In genomic region chr4:142719854-142720541, GRCh38 we compare ENCODE assay signal across 8 cellular contexts.
DNase-seq lines count a peak whose midpoint lies in the region; ATAC-seq, FAIRE-seq and TF ChIP-seq lines count a peak whose summit lies in the region.

No MANE protein-coding gene starts in this region.

- DNase-seq in AG08396 (ENCODE audit: low spot score) (peak; percentile 13), GM10248 (ENCODE audit: extremely low spot score) (peak; percentile 15), Panc1 (ENCODE audit: low read depth, low spot score) (no peak), fibroblast of mammary gland (ENCODE audit: low read depth) (peak; percentile 40), urothelium cell line (ENCODE audit: low spot score) (peak; percentile 29), SHP77 (lab: John Stamatoyannopoulos, UW) (no peak)
- DNase-seq in activated CD4-positive, CD25-positive, alpha-beta regulatory T cell treated with anti-CD3 and anti-CD28 coated beads, Interleukin-2, amount 50 U/mL, for 72 hours, result no peak

- H3K4me3 ChIP-seq in Panc1 (ENCODE audit: low read depth in 2 of 2, low read length in 2 of 2) (no peak overlapping the region), fibroblast of mammary gland (ENCODE audit: control insufficient read depth, low read depth, low read length) (no peak overlapping the region)

- no peaks in the 10 kb centered on the region for H3K36me3 ChIP-seq in Panc1 (ENCODE audit: control insufficient read depth, insufficient read depth, low read length)

- H3K27me3 ChIP-seq in Panc1 (ENCODE audit: control insufficient read depth, insufficient read depth, low read length), result no peaks in the 10 kb centered on the region

- BruUV-seq in Panc1 (replicated peaks; lab: Mats Ljungman, UMichigan), result no TSS peak

- in situ Hi-C loops in Panc1 (cut with HindIII; ENCODE audit: low pct_unique_long_range_greater_than_20kb, low sequenced_read_pairs), result no loop called here

- H3K4me1 ChIP-seq in Panc1 (ENCODE audit: control insufficient read depth, insufficient read depth, low read length), result no peaks in the 10 kb centered on the region

- no peak for FAIRE-seq in urothelium cell line (lab: Jason Lieb, UNC)

- H3K27ac ChIP-seq in Panc1 (ENCODE audit: low read length), result no peak overlapping the region

- POLR2A ChIA-PET in GM10248 (lab: Yijun Ruan, JAX), result no interaction called here
- POLR2A ChIA-PET in Panc1 (lab: Charles Lee), result no interaction called here

- H3K9me3 ChIP-seq in Panc1 (ENCODE audit: control insufficient read depth, insufficient read depth, low read depth, low read length), result no peaks in the 10 kb centered on the region

- CTCF ChIA-PET in GM10248 (lab: Yijun Ruan, JAX) (interaction anchor here (1.1 kb wide), 1 partner anchor 368 kb away, joined by 4 read pairs; no protein-coding TSS in a partner anchor), Panc1 (lab: Charles Lee) (no interaction called here)

- intact Hi-C loops in Panc1 (cut with micrococcal nuclease; ENCODE audit: unreplicated experiment), result loop anchor here (5.0 to 10.0 kb wide), 2 partner anchors 363 to 595 kb away; no protein-coding TSS in a partner anchor

- TF ChIP-seq CTCF in GM10248 (IDR thresholded peaks at IDR 0.05; ENCODE audit: control extremely low read depth, extremely low read depth, low read depth, missing control alignments) (no peak), Panc1 (IDR thresholded peaks at IDR 0.05) (peak; percentile 53; the same call in 1 of the 2 replicates), fibroblast of mammary gland (conservative IDR thresholded peaks at IDR 0.05; ENCODE audit: control insufficient read depth, insufficient read depth, low read depth, low read length) (peak; percentile 50)

- ATAC-seq in Panc1 (no peak), HG03139 (IDR thresholded peaks at IDR 0.05; ENCODE audit: unreplicated experiment) (no peak)

Comparison
In these comparisons a context has a peak if more than half of its experiments do, and no peak if none do; other contexts are left out.
1. DNase-seq: peak in AG08396 (single experiment), GM10248 (single experiment), fibroblast of mammary gland (single experiment) and urothelium cell line (single experiment); none in Panc1 (single experiment), SHP77 (0 of 2) and activated CD4-positive, CD25-positive, alpha-beta regulatory T cell treated with anti-CD3 and anti-CD28 coated beads, Interleukin-2, amount 50 U/mL, for 72 hours (single experiment).